Comparison of ENCODE assay signal across 8 cellular contexts in the genomic region with DNA sequence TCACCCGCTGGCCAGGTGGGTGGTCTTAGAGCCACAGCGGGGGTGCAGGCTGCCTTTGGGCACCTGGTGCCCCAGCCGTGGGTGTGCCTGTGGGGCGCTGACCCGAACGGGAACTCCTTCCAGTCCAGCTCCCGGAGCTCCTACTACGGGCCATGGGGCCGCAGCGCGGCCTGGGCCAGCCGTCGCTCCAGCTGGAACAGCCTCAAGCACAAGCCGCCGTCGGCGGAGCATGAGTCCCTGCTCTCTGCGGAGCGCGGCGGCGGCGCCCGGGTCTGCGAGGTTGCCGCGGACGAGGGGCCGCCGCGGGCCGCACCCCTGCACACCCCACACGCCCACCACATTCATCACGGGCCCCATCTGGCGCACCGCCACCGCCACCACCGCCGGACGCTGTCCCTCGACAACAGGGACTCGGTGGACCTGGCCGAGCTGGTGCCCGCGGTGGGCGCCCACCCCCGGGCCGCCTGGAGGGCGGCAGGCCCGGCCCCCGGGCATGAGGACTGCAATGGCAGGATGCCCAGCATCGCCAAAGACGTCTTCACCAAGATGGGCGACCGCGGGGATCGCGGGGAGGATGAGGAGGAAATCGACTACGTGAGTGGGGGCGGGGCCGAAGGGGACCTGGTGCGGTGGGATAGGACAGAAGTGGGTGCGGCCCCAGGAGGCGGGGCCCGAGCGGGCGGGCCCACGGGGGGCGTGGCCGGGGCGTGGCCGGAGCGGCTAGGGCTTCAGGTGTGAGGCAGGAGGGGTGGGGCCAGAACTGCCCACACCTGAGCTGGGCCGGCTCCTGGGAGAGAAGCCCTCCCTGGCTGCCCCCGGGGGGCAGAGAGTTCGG.
DNase-seq lines count a peak whose midpoint lies in the region; ATAC-seq and TF ChIP-seq lines count a peak whose summit lies in the region.

No MANE protein-coding gene starts in this region.

- TF ChIP-seq POLR2A in HCT116 (IDR thresholded peaks at IDR 0.05; ENCODE audit: borderline replicate concordance, extremely low read depth, insufficient read depth, insufficient read length) = no peak

- H3K9ac ChIP-seq in HCT116 (ENCODE audit: low read length) = no peak overlapping the region

- no peaks in the 10 kb centered on the region for H3K9me3 Mint-ChIP-seq in activated CD4-positive, alpha-beta memory T cell treated with anti-CD3 and anti-CD28 coated beads, Interleukin-2, amount 10 ng/mL, durations not matched to agents 7 days and 5 days

- ATAC-seq in HCT116 (peak; percentile 74), esophagus mucosa (peak; percentile 44), HG03139 (IDR thresholded peaks at IDR 0.05; ENCODE audit: unreplicated experiment) (no peak)

- no peaks in the 10 kb centered on the region for H3K79me2 ChIP-seq in HCT116 (ENCODE audit: insufficient read depth, low read length)

- H3K36me3 ChIP-seq in HCT116 (ENCODE audit: control insufficient read depth in 1 of 2, insufficient read depth in 2 of 2, low read length in 2 of 2) = no peaks in the 10 kb centered on the region

- TF ChIP-seq CTCF in HCT116 (IDR thresholded peaks at IDR 0.05 in 2 of 3, conservative IDR thresholded peaks at IDR 0.05 in 1 of 3; ENCODE audit: borderline replicate concordance in 1 of 3, insufficient read depth in 1 of 3, low read depth in 2 of 3, low read length in 2 of 3) = no peak

- H3K9me3 ChIP-seq in HCT116 (ENCODE audit: control insufficient read depth in 1 of 2, insufficient read depth in 1 of 2, low read depth in 1 of 2, low read length in 2 of 2) = no peaks in the 10 kb centered on the region

- peaks cover 12% of the 10 kb centered on the region for H3K27me3 Mint-ChIP-seq in activated CD4-positive, alpha-beta memory T cell treated with anti-CD3 and anti-CD28 coated beads, Interleukin-2, amount 10 ng/mL, durations not matched to agents 7 days and 5 days

- no peak for DNase-seq in HCT116 (ENCODE audit: low read depth, low spot score)
- DNase-seq in activated CD4-positive, alpha-beta memory T cell treated with anti-CD3 and anti-CD28 coated beads, Interleukin-2, amount 10 ng/mL, durations not matched to agents 7 days and 5 days = peak; percentile 86
- peak; percentile 71 to 74 for DNase-seq in stimulated activated CD4-positive, alpha-beta T cell treated with anti-CD3 and anti-CD28 coated beads, Interleukin-4, amount 100 ng/mL, for 48 hours (ENCODE audit: low read depth in 2 of 2)
- DNase-seq in nucleus accumbens (lab: John Stamatoyannopoulos, UW) = no peak
- no peak for DNase-seq in NCI-H1092 treated with DMSO at 0.1 percent for 48 hours (lab: John Stamatoyannopoulos, UW)
- no peak for DNase-seq in cerebellar nuclear complex (lab: John Stamatoyannopoulos, UW)

- CTCF ChIA-PET in HCT116 (lab: Charles Lee) = no interaction called here
- CTCF ChIA-PET in activated CD4-positive, alpha-beta memory T cell treated with anti-CD3 and anti-CD28 coated beads, Interleukin-2, amount 10 ng/mL, durations not matched to agents 7 days and 5 days (lab: Charles Lee) = interaction anchor here (1.7 kb wide), 1 partner anchor 363 kb away, joined by 5 read pairs; no protein-coding TSS in a partner anchor

- RAD21 ChIA-PET in HCT116 (lab: Charles Lee; ENCODE audit: low non-redundant PET in 1 of 2, low total read pairs in 2 of 2, uncharacterized antibody in 2 of 2, unreplicated experiment in 2 of 2) = no interaction called here

- no peak overlapping the region for H3K27ac ChIP-seq in HCT116 (ENCODE audit: low read depth, low read length)

- H3K4me1 ChIP-seq in HCT116 (ENCODE audit: control insufficient read depth in 1 of 2, insufficient read depth in 2 of 2, low read length in 2 of 2) = peaks cover 0 to 8% of the 10 kb centered on the region in 2 experiments; a peak in 1 of 4 replicates

- intact Hi-C loops in HCT116 (cut with micrococcal nuclease) = no loop called here

- peaks cover 3% of the 10 kb centered on the region for H3K36me3 Mint-ChIP-seq in activated CD4-positive, alpha-beta memory T cell treated with anti-CD3 and anti-CD28 coated beads, Interleukin-2, amount 10 ng/mL, durations not matched to agents 7 days and 5 days (ENCODE audit: low read depth)

- no peaks in the 10 kb centered on the region for H3K9me2 ChIP-seq in HCT116 (ENCODE audit: insufficient read depth)

- peak overlapping the region; percentile 63 for H3K4me3 Mint-ChIP-seq in activated CD4-positive, alpha-beta memory T cell treated with anti-CD3 and anti-CD28 coated beads, Interleukin-2, amount 10 ng/mL, durations not matched to agents 7 days and 5 days

- H3K27ac Mint-ChIP-seq in activated CD4-positive, alpha-beta memory T cell treated with anti-CD3 and anti-CD28 coated beads, Interleukin-2, amount 10 ng/mL, durations not matched to agents 7 days and 5 days = no peak overlapping the region

- BruUV-seq in HCT116 (replicated peaks; lab: Mats Ljungman, UMichigan) = no TSS peak

- no peak overlapping the region for H2AFZ ChIP-seq in HCT116 (ENCODE audit: low read depth, low read length, poor library complexity, severe bottlenecking)

- no peaks in the 10 kb centered on the region for H4K20me1 ChIP-seq in HCT116 (ENCODE audit: insufficient read depth)

- POLR2A ChIA-PET in HCT116 (lab: Charles Lee) = no interaction called here
- POLR2A ChIA-PET in activated CD4-positive, alpha-beta memory T cell treated with anti-CD3 and anti-CD28 coated beads, Interleukin-2, amount 10 ng/mL, durations not matched to agents 7 days and 5 days (lab: Charles Lee) = interaction anchor here (0.7 to 1.6 kb wide), 4 partner anchors 10 to 382 kb away, joined by 3 to 4 read pairs (median 4); no protein-coding TSS in a partner anchor

- TF ChIP-seq RAD21 in HCT116 (IDR thresholded peaks at IDR 0.05; ENCODE audit: low read depth) = no peak

- H3K4me3 ChIP-seq in HCT116 (replicated peaks in 1 of 2; ENCODE audit: low read depth in 1 of 2, low read length in 2 of 2) = no peak overlapping the region

- no peak overlapping the region for H3K4me2 ChIP-seq in HCT116 (ENCODE audit: low read length)

- peaks cover 51% of the 10 kb centered on the region for H3K4me1 Mint-ChIP-seq in activated CD4-positive, alpha-beta memory T cell treated with anti-CD3 and anti-CD28 coated beads, Interleukin-2, amount 10 ng/mL, durations not matched to agents 7 days and 5 days

- H3K27me3 ChIP-seq in HCT116 (ENCODE audit: insufficient read depth, low read length) = no peaks in the 10 kb centered on the region; the same call in 1 of the 2 replicates

TF ChIP-seq in HCT116, 20 proteins besides CTCF, POLR2A, EP300 and RAD21:
- TF ChIP-seq ZFX (IDR thresholded peaks at IDR 0.05) = no peak

Comparison
In these comparisons a context has a peak if more than half of its experiments do, and no peak if none do; other contexts are left out.
1. DNase-seq: peak in activated CD4-positive, alpha-beta memory T cell treated with anti-CD3 and anti-CD28 coated beads, Interleukin-2, amount 10 ng/mL, durations not matched to agents 7 days and 5 days (single experiment) and stimulated activated CD4-positive, alpha-beta T cell treated with anti-CD3 and anti-CD28 coated beads, Interleukin-4, amount 100 ng/mL, for 48 hours (2 of 2); none in HCT116 (single experiment), nucleus accumbens (0 of 56), NCI-H1092 treated with DMSO at 0.1 percent for 48 hours (single experiment) and cerebellar nuclear complex (0 of 2).